In genomic region chr20:47250360-47250759, GRCh38 we compare ENCODE assay signal across 17 cellular contexts.
DNase-seq lines count a peak whose midpoint lies in the region; ATAC-seq, FAIRE-seq and TF ChIP-seq lines count a peak whose summit lies in the region.
"Had no signal": no experiment of that assay in that cellular context is flagged by ENCODE, and none has a peak within 500 bp of the region (broad histone marks: within the 10 kb centered on the region; RNA-seq: fewer than 3 reads in every experiment).

No MANE protein-coding gene starts in this region.

- peaks cover 85% of the 10 kb centered on the region for H3K79me2 ChIP-seq in GM23338 (replicated peaks; ENCODE audit: insufficient read depth)
- peaks cover 98% of the 10 kb centered on the region for H3K79me2 ChIP-seq in K562 (ENCODE audit: control insufficient read depth, insufficient read depth, low read length)

- peaks cover 94% of the 10 kb centered on the region for H3K36me3 Mint-ChIP-seq in GM23338 (ENCODE audit: low read depth)

- peaks cover 17% of the 10 kb centered on the region for H3K27me3 Mint-ChIP-seq in GM23338 (ENCODE audit: insufficient read depth, low read depth, poor library complexity)
- H3K27me3 Mint-ChIP-seq: CD8-positive, alpha-beta memory T cell had no signal

- no peak for FAIRE-seq in K562 (lab: Jason Lieb, UNC)
- no peak for FAIRE-seq in small intestine (lab: Jason Lieb, UNC)
- FAIRE-seq: D721Med, GM12891 had no signal

- H3K4me3 Mint-ChIP-seq in GM23338, result no peak overlapping the region
- H3K4me3 Mint-ChIP-seq: CD8-positive, alpha-beta memory T cell had no signal

- peaks cover 28% of the 10 kb centered on the region; the same call in 1 of the 2 replicates for H3F3A ChIP-seq in GM23338 (replicated peaks; ENCODE audit: low read depth)

- H4K20me1 ChIP-seq in BLaER1, result peaks cover 99% of the 10 kb centered on the region
- H4K20me1 ChIP-seq in GM23338 (replicated peaks; ENCODE audit: insufficient read depth), result peaks cover 20% of the 10 kb centered on the region
- no peaks in the 10 kb centered on the region; the same call in 1 of the 2 replicates for H4K20me1 ChIP-seq in K562 (replicated peaks; ENCODE audit: control insufficient read depth, insufficient read depth, low read length)

- H3K4me1 ChIP-seq in BLaER1 (peaks cover 98% of the 10 kb centered on the region), GM23338 (ENCODE audit: insufficient read depth) (no peaks in the 10 kb centered on the region), K562 (replicated peaks in 1 of 2; ENCODE audit: control insufficient read depth in 2 of 2, insufficient read depth in 2 of 2, low read length in 2 of 2) (peaks cover 10 to 17% of the 10 kb centered on the region in 2 experiments; a peak in 3 of 5 replicates), small intestine (ENCODE audit: control insufficient read depth in 2 of 2, insufficient read depth in 1 of 2, low read depth in 1 of 2, low read length in 1 of 2) (no peaks in the 10 kb centered on the region)

- POLR2A ChIA-PET in K562 (lab: Yijun Ruan, JAX), result interaction anchor here (0.9 kb wide), 1 partner anchor 10 kb away, joined by 3 read pairs; no protein-coding TSS in a partner anchor

- H3K4me1 Mint-ChIP-seq in GM23338, result peaks cover 12% of the 10 kb centered on the region; the same call in 2 of the 3 replicates

- TF ChIP-seq CTCF in GM23338 (conservative IDR thresholded peaks at IDR 0.05; ENCODE audit: low read depth in 2 of 2) (no peak), K562 (IDR thresholded peaks at IDR 0.05 in 2 of 3, conservative IDR thresholded peaks at IDR 0.05 in 1 of 3; ENCODE audit: insufficient read depth in 2 of 3, low read depth in 1 of 3, low read length in 3 of 3) (no peak)

- H3K9me1 ChIP-seq in K562 (ENCODE audit: control insufficient read depth, insufficient read depth, low read length), result no peaks in the 10 kb centered on the region

- H3K9ac ChIP-seq in BLaER1 (no peak overlapping the region), K562 (ENCODE audit: insufficient read depth in 1 of 2, low read depth in 2 of 2, low read length in 2 of 2) (no peak overlapping the region)

- peak overlapping the region; percentile 61 for H3K27ac Mint-ChIP-seq in GM23338

- H3K27ac ChIP-seq in BLaER1 (peak overlapping the region; percentile 69), GM23338 (ENCODE audit: low read depth) (peak overlapping the region; percentile 74), K562 (ENCODE audit: extremely low read depth, low read depth, low read length) (no peak overlapping the region), small intestine (ENCODE audit: low read depth in 1 of 2, low read length in 1 of 2) (no peak overlapping the region)

- H2AFZ ChIP-seq in GM23338, result no peak overlapping the region
- H2AFZ ChIP-seq in K562 (ENCODE audit: low read depth, low read length), result no peak overlapping the region

- H3K9me3 ChIP-seq in BLaER1, result no peaks in the 10 kb centered on the region
- H3K9me3 ChIP-seq in K562 (replicated peaks; ENCODE audit: control insufficient read depth, insufficient read depth, low read depth, low read length), result no peaks in the 10 kb centered on the region
- no peaks in the 10 kb centered on the region for H3K9me3 ChIP-seq in small intestine (ENCODE audit: control insufficient read depth, low read depth)

- no TSS peak for BruUV-seq in K562 (replicated peaks; lab: Mats Ljungman, UMichigan)

- TF ChIP-seq EP300 in K562 (IDR thresholded peaks at IDR 0.05; ENCODE audit: low read length), result no peak

- ATAC-seq in GM23338, result no peak
- no peak for ATAC-seq in K562
- ATAC-seq in GM18858 (IDR thresholded peaks at IDR 0.05; ENCODE audit: unreplicated experiment), result no peak

- 100% methylated on average over 4 of the region's 4 CpGs for WGBS in K562 (ENCODE audit: insufficient coverage, low coverage, missing lambda C conversion rate)
- WGBS in small intestine, 3 donors, result 41 to 78% (median 69%) methylated on average over 4 of the region's 4 CpGs

- no peaks in the 10 kb centered on the region for H3K9me2 ChIP-seq in GM23338 (ENCODE audit: insufficient read depth)

- intact Hi-C loops in K562 (cut with micrococcal nuclease), result no loop called here

- H3K36me3 ChIP-seq in BLaER1 (peaks cover 100% of the 10 kb centered on the region), GM23338 (ENCODE audit: insufficient read depth) (peaks cover 68% of the 10 kb centered on the region), K562 (ENCODE audit: control insufficient read depth, insufficient read depth, low read length) (peaks cover 99% of the 10 kb centered on the region), small intestine (ENCODE audit: control insufficient read depth in 2 of 2, insufficient read depth in 2 of 2, low read length in 2 of 2) (peaks cover 24 to 27% of the 10 kb centered on the region in 2 donors)

- CTCF ChIA-PET in K562 (lab: Yijun Ruan, JAX; ENCODE audit: low intra/inter-chr PET ratio), result no interaction called here

- no peak for TF ChIP-seq RAD21 in K562 (CRISPR knock-in tag; conservative IDR thresholded peaks at IDR 0.05 in 1 of 2, IDR thresholded peaks at IDR 0.05 in 1 of 2)

- H3K4me3 ChIP-seq in BLaER1 (no peak overlapping the region), GM23338 (no peak overlapping the region), K562 (no peak overlapping the region), small intestine (ENCODE audit: low read depth in 1 of 2, low read length in 2 of 2) (no peak overlapping the region)

- no peak for TF ChIP-seq POLR2A in K562 (conservative IDR thresholded peaks at IDR 0.05)

- no peaks in the 10 kb centered on the region for H3K9me3 Mint-ChIP-seq in GM23338
- H3K9me3 Mint-ChIP-seq: CD8-positive, alpha-beta memory T cell had no signal

- in situ Hi-C loops in K562 (cut with MboI), result no loop called here

- H3K27me3 ChIP-seq in BLaER1, result no peaks in the 10 kb centered on the region
- no peaks in the 10 kb centered on the region for H3K27me3 ChIP-seq in GM23338 (ENCODE audit: insufficient read depth)
- H3K27me3 ChIP-seq in K562 (ENCODE audit: control insufficient read depth in 2 of 2, insufficient read depth in 2 of 2, low read length in 2 of 2), result no peaks in the 10 kb centered on the region
- no peaks in the 10 kb centered on the region for H3K27me3 ChIP-seq in small intestine (ENCODE audit: control insufficient read depth in 2 of 2, insufficient read depth in 2 of 2, low read length in 2 of 2)

- DNase-seq in GM23338 (ENCODE audit: low spot score) (no peak), K562 (ENCODE audit: extremely low read depth in 1 of 4, low spot score in 3 of 4) (no peak), small intestine (peak; percentile 59), OCI-M1 (lab: John Stamatoyannopoulos, UW) (no peak)
- DNase-seq in activated CD4-positive, CD25-positive, alpha-beta regulatory T cell treated with anti-CD3 and anti-CD28 coated beads, Interleukin-2, amount 50 U/mL, for 72 hours, result no peak
- DNase-seq: C1 segment of cervical spinal cord; CD8-positive, alpha-beta memory T cell; GOT3; NCI-H1048; NCI-H1436; NCI-H2029; NCI-H2171; NCI-H526 had no signal

- H3K4me2 ChIP-seq in BLaER1 (peak overlapping the region; percentile 74; the same call in 1 of the 2 replicates), GM23338 (no peak overlapping the region), K562 (ENCODE audit: insufficient read depth, low read length) (no peak overlapping the region)

TF ChIP-seq in GM23338, 12 proteins besides CTCF, POLR2A, EP300 and RAD21 (continues in another document):
- TF ChIP-seq ZNF331 (CRISPR knock-in tag; IDR thresholded peaks at IDR 0.05; ENCODE audit: low read depth), result no peak
- no peak for TF ChIP-seq CREB1 (CRISPR knock-in tag; IDR thresholded peaks at IDR 0.05; ENCODE audit: low read depth)
- no peak for TF ChIP-seq STAT1 (IDR thresholded peaks at IDR 0.05; ENCODE audit: unreplicated experiment)

TF ChIP-seq in K562, 482 proteins besides CTCF, POLR2A, EP300 and RAD21 (continues in another document):
- no peak for TF ChIP-seq PHF8 (IDR thresholded peaks at IDR 0.05; ENCODE audit: borderline replicate concordance, low read length)
- TF ChIP-seq BRD9 (IDR thresholded peaks at IDR 0.05; ENCODE audit: low read depth, partially characterized antibody), result no peak
- no peak for TF ChIP-seq ZNF408 (CRISPR knock-in tag; IDR thresholded peaks at IDR 0.05; ENCODE audit: low read depth)
- TF ChIP-seq ZNF785 (CRISPR knock-in tag; IDR thresholded peaks at IDR 0.05), result no peak
- TF ChIP-seq SMAD3 (CRISPR knock-in tag; conservative IDR thresholded peaks at IDR 0.05), result no peak
- no peak for TF ChIP-seq CREB5 (CRISPR knock-in tag; IDR thresholded peaks at IDR 0.05)
- 0 out of 2 replicates have a peak, but pooled peaks have one; percentile 18 for TF ChIP-seq POLR2G (IDR thresholded peaks at IDR 0.05; ENCODE audit: low read depth, low read length)
- peak; percentile 31 for TF ChIP-seq RBM22 (IDR thresholded peaks at IDR 0.05; ENCODE audit: low read depth, low read length, poor library complexity, severe bottlenecking)
- TF ChIP-seq ZNF444 (CRISPR knock-in tag; IDR thresholded peaks at IDR 0.05), result no peak
- TF ChIP-seq MCM3 (IDR thresholded peaks at IDR 0.05), result no peak
- TF ChIP-seq PHF21A (IDR thresholded peaks at IDR 0.05; ENCODE audit: borderline replicate concordance, low read depth), result no peak
- TF ChIP-seq ZBTB8A (IDR thresholded peaks at IDR 0.05; ENCODE audit: partially characterized antibody), result no peak
- TF ChIP-seq MLLT1 (IDR thresholded peaks at IDR 0.05), result no peak
- TF ChIP-seq EWSR1 (IDR thresholded peaks at IDR 0.05; ENCODE audit: borderline replicate concordance, low read depth, partially characterized antibody), result no peak

Comparison
In these comparisons a context has a peak if more than half of its experiments do, and no peak if none do; other contexts are left out.
1. H3K27ac ChIP-seq: peak in BLaER1 (single experiment) and GM23338 (single experiment); none in K562 (single experiment) and small intestine (0 of 2).